ENCODE assay signal across 9 cellular contexts in genomic region chr16:89096768-89097527, GRCh38. TPM values are rescaled to one million over a fixed set of nuclear protein-coding genes. Genes with fewer than 3 reads are reported as not detected.
DNase-seq lines count a peak whose midpoint lies in the region; ATAC-seq lines count a peak whose summit lies in the region.
"Had no signal": no experiment of that assay in that cellular context is flagged by ENCODE, and none has a peak within 500 bp of the region (broad histone marks: within the 10 kb centered on the region; RNA-seq: fewer than 3 reads in every experiment).

No MANE protein-coding gene starts in this region.

- H3K4me3 Mint-ChIP-seq in IgD-negative memory B cell, result peak overlapping the region; percentile 68 to 88 (median 82)
- peak overlapping the region; percentile 68 for H3K4me3 Mint-ChIP-seq in activated CD8-positive, alpha-beta T cell treated with anti-CD3 and anti-CD28 coated beads, Interleukin-2, amount 10 ng/mL, durations not matched to agents 7 days and 5 days
- peak overlapping the region; percentile 10 for H3K4me3 Mint-ChIP-seq in dendritic cell treated with granulocyte-macrophage colony-stimulating factor and Interleukin-4, amounts not matched to agents 40 ng/mL and 50 ng/mL, for 4 days

- DNase-seq in activated CD8-positive, alpha-beta T cell treated with anti-CD3 and anti-CD28 coated beads, Interleukin-2, amount 10 ng/mL, durations not matched to agents 7 days and 5 days, result peak; percentile 88
- peak; percentile 28 for DNase-seq in stimulated activated CD8-positive, alpha-beta memory T cell treated with anti-CD3 and anti-CD28 coated beads, Interleukin-12 subunit alpha, Interleukin-12 subunit beta, amount 100 ng/mL, for 1 hour (ENCODE audit: low read depth)
- DNase-seq in germinal center (ENCODE audit: low spot score) (no peak), UCSD-AML1 (lab: John Stamatoyannopoulos, UW; ENCODE audit: unreplicated experiment) (no peak)
- DNase-seq: DMS153 had no signal

- H3K4me1 Mint-ChIP-seq in IgD-negative memory B cell, result peaks cover 53 to 56% (median 56%) of the 10 kb centered on the region in 3 donors
- H3K4me1 Mint-ChIP-seq in activated CD8-positive, alpha-beta T cell treated with anti-CD3 and anti-CD28 coated beads, Interleukin-2, amount 10 ng/mL, durations not matched to agents 7 days and 5 days (ENCODE audit: low read depth), result peaks cover 82% of the 10 kb centered on the region
- H3K4me1 Mint-ChIP-seq in dendritic cell treated with granulocyte-macrophage colony-stimulating factor and Interleukin-4, amounts not matched to agents 40 ng/mL and 50 ng/mL, for 4 days (ENCODE audit: low read depth), result peaks cover 63% of the 10 kb centered on the region

- peaks cover 3% of the 10 kb centered on the region for H3K36me3 Mint-ChIP-seq in IgD-negative memory B cell
- H3K36me3 Mint-ChIP-seq in activated CD8-positive, alpha-beta T cell treated with anti-CD3 and anti-CD28 coated beads, Interleukin-2, amount 10 ng/mL, durations not matched to agents 7 days and 5 days (ENCODE audit: low read depth), result peaks cover 46% of the 10 kb centered on the region
- H3K36me3 Mint-ChIP-seq in dendritic cell treated with granulocyte-macrophage colony-stimulating factor and Interleukin-4, amounts not matched to agents 40 ng/mL and 50 ng/mL, for 4 days (ENCODE audit: low read depth), result peaks cover 59% of the 10 kb centered on the region

- peak; percentile 77 for ATAC-seq in activated CD8-positive, alpha-beta T cell treated with anti-CD3 and anti-CD28 coated beads, Interleukin-2, amount 10 ng/mL, durations not matched to agents 7 days and 5 days
- ATAC-seq in GM18873 (IDR thresholded peaks at IDR 0.05; ENCODE audit: low FRiP score, unreplicated experiment) (no peak), GM21619 (IDR thresholded peaks at IDR 0.05; ENCODE audit: unreplicated experiment) (no peak)

- H3K27me3 Mint-ChIP-seq in IgD-negative memory B cell, result no peaks in the 10 kb centered on the region
- H3K27me3 Mint-ChIP-seq in activated CD8-positive, alpha-beta T cell treated with anti-CD3 and anti-CD28 coated beads, Interleukin-2, amount 10 ng/mL, durations not matched to agents 7 days and 5 days (ENCODE audit: low read depth), result peaks cover 4% of the 10 kb centered on the region
- peaks cover 6% of the 10 kb centered on the region for H3K27me3 Mint-ChIP-seq in dendritic cell treated with granulocyte-macrophage colony-stimulating factor and Interleukin-4, amounts not matched to agents 40 ng/mL and 50 ng/mL, for 4 days

- POLR2A ChIA-PET in activated CD8-positive, alpha-beta T cell treated with anti-CD3 and anti-CD28 coated beads, Interleukin-2, amount 10 ng/mL, durations not matched to agents 7 days and 5 days (lab: Charles Lee), result interaction anchor here (0.6 to 2.6 kb wide), 8 partner anchors 15 to 410 kb away, joined by 3 to 24 read pairs (median 4); no protein-coding TSS in a partner anchor

- no peaks in the 10 kb centered on the region for H3K9me3 Mint-ChIP-seq in IgD-negative memory B cell
- H3K9me3 Mint-ChIP-seq in activated CD8-positive, alpha-beta T cell treated with anti-CD3 and anti-CD28 coated beads, Interleukin-2, amount 10 ng/mL, durations not matched to agents 7 days and 5 days (ENCODE audit: insufficient read depth), result no peaks in the 10 kb centered on the region
- no peaks in the 10 kb centered on the region for H3K9me3 Mint-ChIP-seq in dendritic cell treated with granulocyte-macrophage colony-stimulating factor and Interleukin-4, amounts not matched to agents 40 ng/mL and 50 ng/mL, for 4 days

- H3K27ac Mint-ChIP-seq in IgD-negative memory B cell, result peak overlapping the region; percentile 96 to 100 (median 97)
- H3K27ac Mint-ChIP-seq in activated CD8-positive, alpha-beta T cell treated with anti-CD3 and anti-CD28 coated beads, Interleukin-2, amount 10 ng/mL, durations not matched to agents 7 days and 5 days, result peak overlapping the region; percentile 96
- peak overlapping the region; percentile 44 for H3K27ac Mint-ChIP-seq in dendritic cell treated with granulocyte-macrophage colony-stimulating factor and Interleukin-4, amounts not matched to agents 40 ng/mL and 50 ng/mL, for 4 days

- CTCF ChIA-PET in activated CD8-positive, alpha-beta T cell treated with anti-CD3 and anti-CD28 coated beads, Interleukin-2, amount 10 ng/mL, durations not matched to agents 7 days and 5 days (lab: Charles Lee), result interaction anchor here (1.0 to 1.6 kb wide), 3 partner anchors 18 to 121 kb away, joined by 3 to 8 read pairs (median 8); partner anchors contain the start of gene ZNF778

- intact Hi-C loops in dendritic cell treated with granulocyte-macrophage colony-stimulating factor and Interleukin-4, amounts not matched to agents 40 ng/mL and 50 ng/mL, for 4 days (cut with micrococcal nuclease), result no loop called here

RNA-seq across cellular contexts. Expression of gene ACSF3, which starts 3.3 kb away (rescaled TPM):
- polyA plus RNA-seq in IgD-negative memory B cell, result 53.9 TPM
- total RNA-seq in activated CD8-positive, alpha-beta T cell treated with anti-CD3 and anti-CD28 coated beads, Interleukin-2, amount 10 ng/mL, durations not matched to agents 7 days and 5 days, result 10 to 100 TPM; 38.6 to 45.1 TPM

Comparison
In these comparisons a context has a peak if more than half of its experiments do, and no peak if none do; other contexts are left out.
1. H3K27ac Mint-ChIP-seq: peak in every context shown above with its lines; median percentile 97 in IgD-negative memory B cell; 96 in activated CD8-positive, alpha-beta T cell treated with anti-CD3 and anti-CD28 coated beads, Interleukin-2, amount 10 ng/mL, durations not matched to agents 7 days and 5 days; 44 in dendritic cell treated with granulocyte-macrophage colony-stimulating factor and Interleukin-4, amounts not matched to agents 40 ng/mL and 50 ng/mL, for 4 days.
2. H3K4me3 Mint-ChIP-seq: peak in every context shown above with its lines; median percentile 82 in IgD-negative memory B cell; 68 in activated CD8-positive, alpha-beta T cell treated with anti-CD3 and anti-CD28 coated beads, Interleukin-2, amount 10 ng/mL, durations not matched to agents 7 days and 5 days; 10 in dendritic cell treated with granulocyte-macrophage colony-stimulating factor and Interleukin-4, amounts not matched to agents 40 ng/mL and 50 ng/mL, for 4 days.
3. DNase-seq: peak in activated CD8-positive, alpha-beta T cell treated with anti-CD3 and anti-CD28 coated beads, Interleukin-2, amount 10 ng/mL, durations not matched to agents 7 days and 5 days (single experiment) and stimulated activated CD8-positive, alpha-beta memory T cell treated with anti-CD3 and anti-CD28 coated beads, Interleukin-12 subunit alpha, Interleukin-12 subunit beta, amount 100 ng/mL, for 1 hour (single experiment); none in germinal center (single experiment) and UCSD-AML1 (single experiment).